Comparison of ENCODE assay signal across 18 cellular contexts in genomic region chr15:68377766-68378165, GRCh38. TPM values are rescaled to one million over a fixed set of nuclear protein-coding genes. Genes with fewer than 3 reads are reported as not detected.
"Had no signal": no experiment of that assay in that cellular context is flagged by ENCODE, and none has a peak within 500 bp of the region (broad histone marks: within the 10 kb centered on the region; RNA-seq: fewer than 3 reads in every experiment).

No MANE protein-coding gene starts in this region.

- H3K27ac ChIP-seq: epithelial cell of prostate, foreskin keratinocyte, upper lobe of left lung, WERI-Rb-1 had no signal

- ATAC-seq: foreskin keratinocyte; left colon; stimulated activated naive CD8-positive, alpha-beta T cell treated with anti-CD3 and anti-CD28 coated beads, Interleukin-15, Interleukin-2, amounts not matched to agents 100 U/mL and 50 U/mL, for 24 hours had no signal

- H3K4me1 ChIP-seq: foreskin keratinocyte, upper lobe of left lung had no signal

- H3K27ac Mint-ChIP-seq: activated naive CD8-positive, alpha-beta T cell; endodermal cell; nephron progenitor cell; progenitor cell of endocrine pancreas had no signal

- H3K4me3 ChIP-seq: upper lobe of left lung had no signal

- H3K27me3 ChIP-seq: upper lobe of left lung had no signal

- H3K36me3 ChIP-seq: upper lobe of left lung, WERI-Rb-1 had no signal

- H3K27me3 Mint-ChIP-seq: activated naive CD8-positive, alpha-beta T cell had no signal

- H3K36me3 Mint-ChIP-seq: activated naive CD8-positive, alpha-beta T cell had no signal

- H3K4me3 Mint-ChIP-seq: activated naive CD8-positive, alpha-beta T cell; endodermal cell; nephron progenitor cell had no signal

- H3K9me3 ChIP-seq: upper lobe of left lung had no signal

- DNase-seq: activated CD4-positive, alpha-beta T cell treated with anti-CD3 and anti-CD28 coated beads for 1 hour; activated CD4-positive, alpha-beta T cell treated with anti-CD3 and anti-CD28 coated beads, Interleukin-2, amount 50 U/mL, for 48 hours; activated effector memory CD4-positive, alpha-beta T cell treated with anti-CD3 and anti-CD28 coated beads, Interleukin-2, amount 50 U/mL, for 16 hours; activated T-cell treated with anti-CD3 and anti-CD28 coated beads, Interleukin-2, amount 50 U/mL, for 48 hours; endodermal cell; foreskin keratinocyte; hippocampal formation; left colon; nephron progenitor cell; occipital lobe; stimulated activated naive CD8-positive, alpha-beta T cell treated with anti-CD3 and anti-CD28 coated beads, Interleukin-15, Interleukin-2, amounts not matched to agents 100 U/mL and 50 U/mL, for 24 hours; SW 1271; upper lobe of left lung; WERI-Rb-1 had no signal

RNA-seq across cellular contexts. Expression of gene ITGA11, which starts 54.2 kb away (rescaled TPM):
- total RNA-seq: foreskin keratinocyte, progenitor cell of endocrine pancreas, SK-MEL-5 had no signal
- polyA plus RNA-seq: foreskin keratinocyte had no signal
